Comparison of ENCODE assay signal across 2 cellular contexts in the genomic region with DNA sequence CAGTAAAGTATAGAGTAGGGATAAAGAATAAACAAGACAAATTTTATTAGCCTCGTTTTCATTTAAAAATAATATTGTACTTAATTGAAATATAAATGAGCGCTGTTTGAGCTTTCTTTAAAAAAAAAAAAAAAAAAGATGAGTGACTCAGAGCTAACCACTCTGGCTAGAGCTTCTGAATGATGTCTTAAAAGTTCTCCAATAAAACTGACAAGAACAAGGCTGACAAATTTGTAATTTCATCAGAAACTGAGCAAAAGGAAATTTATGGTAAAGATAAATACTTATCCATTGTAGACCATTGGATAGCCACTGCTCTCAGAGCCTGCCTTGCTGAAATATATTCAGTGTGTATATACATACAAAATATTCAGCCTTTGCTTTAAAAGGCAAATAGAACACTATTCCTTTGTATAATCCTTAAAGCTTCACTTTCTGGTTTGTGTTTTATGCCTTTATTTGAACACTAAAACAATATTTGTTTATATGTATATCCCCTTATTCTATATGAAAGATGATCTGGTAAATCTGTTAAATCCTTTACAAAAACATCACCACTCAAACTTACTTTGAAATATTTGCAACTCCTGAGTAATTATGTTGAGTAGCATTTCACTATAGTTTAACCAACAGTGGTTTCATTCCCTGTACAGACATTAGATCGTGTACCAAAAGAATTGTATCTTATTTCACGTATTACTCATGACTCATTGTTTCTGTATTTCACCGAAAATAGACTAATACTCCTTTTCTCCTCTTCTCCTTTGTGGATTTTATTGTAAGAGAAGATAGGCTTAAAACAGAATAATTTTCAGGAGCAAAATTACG.
TF ChIP-seq lines count a peak whose summit lies in the region.

No MANE protein-coding gene starts in this region.

TF ChIP-seq in A549, 52 proteins besides CTCF, POLR2A, EP300 and RAD21 (continued from another document):
- TF ChIP-seq, protein P1, sequence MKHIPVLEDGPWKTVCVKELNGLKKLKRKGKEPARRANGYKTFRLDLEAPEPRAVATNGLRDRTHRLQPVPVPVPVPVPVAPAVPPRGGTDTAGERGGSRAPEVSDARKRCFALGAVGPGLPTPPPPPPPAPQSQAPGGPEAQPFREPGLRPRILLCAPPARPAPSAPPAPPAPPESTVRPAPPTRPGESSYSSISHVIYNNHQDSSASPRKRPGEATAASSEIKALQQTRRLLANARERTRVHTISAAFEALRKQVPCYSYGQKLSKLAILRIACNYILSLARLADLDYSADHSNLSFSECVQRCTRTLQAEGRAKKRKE (CRISPR knock-in tag; IDR thresholded peaks at IDR 0.05; ENCODE audit: low read depth): no peak

TF ChIP-seq in K562, 482 proteins besides CTCF, POLR2A, EP300 and RAD21 (continued from another document):
- TF ChIP-seq, protein P2, sequence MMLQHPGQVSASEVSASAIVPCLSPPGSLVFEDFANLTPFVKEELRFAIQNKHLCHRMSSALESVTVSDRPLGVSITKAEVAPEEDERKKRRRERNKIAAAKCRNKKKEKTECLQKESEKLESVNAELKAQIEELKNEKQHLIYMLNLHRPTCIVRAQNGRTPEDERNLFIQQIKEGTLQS (IDR thresholded peaks at IDR 0.05): peak; percentile 41; the same call in 1 of the 2 replicates
- TF ChIP-seq, protein P2 (CRISPR knock-in tag; conservative IDR thresholded peaks at IDR 0.05): no peak
